13 cellular contexts compared by ENCODE assay signal in genomic region chr14:69299286-69300035, GRCh38. TPM values are rescaled to one million over a fixed set of nuclear protein-coding genes. Genes with fewer than 3 reads are reported as not detected.
DNase-seq lines count a peak whose midpoint lies in the region; ATAC-seq, FAIRE-seq and TF ChIP-seq lines count a peak whose summit lies in the region.
"Had no signal": no experiment of that assay in that cellular context is flagged by ENCODE, and none has a peak within 500 bp of the region (broad histone marks: within the 10 kb centered on the region; RNA-seq: fewer than 3 reads in every experiment).

No MANE protein-coding gene starts in this region.

- no peak for ATAC-seq in pancreas

- no peak overlapping the region for H3K4me2 ChIP-seq in keratinocyte (ENCODE audit: control insufficient read depth, extremely low read depth, insufficient read depth, low read depth, low read length)

- H3K9me3 ChIP-seq in WERI-Rb-1 (ENCODE audit: severe bottlenecking): no peaks in the 10 kb centered on the region
- H3K9me3 ChIP-seq in keratinocyte (ENCODE audit: control insufficient read depth, low read depth, low read length): no peaks in the 10 kb centered on the region
- H3K9me3 ChIP-seq in pancreas: no peaks in the 10 kb centered on the region
- H3K9me3 ChIP-seq: sigmoid colon had no signal

- TF ChIP-seq CTCF in AG04449 (IDR thresholded peaks at IDR 0.05; ENCODE audit: insufficient read depth, low read length, missing control alignments) (peak; percentile 33), GM06990 (IDR thresholded peaks at IDR 0.05; ENCODE audit: insufficient read depth, low read length, poor library complexity, severe bottlenecking) (peak; percentile 19), WERI-Rb-1 (IDR thresholded peaks at IDR 0.05; ENCODE audit: low read depth, low read length) (peak; percentile 70), keratinocyte (optimal IDR thresholded peaks at IDR 0.05 in 1 of 3, IDR thresholded peaks at IDR 0.05 in 1 of 3, conservative IDR thresholded peaks at IDR 0.05 in 1 of 3; ENCODE audit: extremely low read depth in 1 of 3, insufficient read depth in 2 of 3, low read length in 3 of 3) (peak; percentile 38 to 59 (median 41)), pancreas (IDR thresholded peaks at IDR 0.05) (no peak)

- no peak overlapping the region for H3K4me3 Mint-ChIP-seq in activated CD4-positive, alpha-beta T cell treated with anti-CD3 and anti-CD28 coated beads, Interleukin-2, amount 10 ng/mL, durations not matched to agents 7 days and 5 days

- intact Hi-C loops in pancreas (cut with DNase I): no loop called here

- no peaks in the 10 kb centered on the region for H3K4me1 Mint-ChIP-seq in activated CD4-positive, alpha-beta T cell treated with anti-CD3 and anti-CD28 coated beads, Interleukin-2, amount 10 ng/mL, durations not matched to agents 7 days and 5 days

- no peaks in the 10 kb centered on the region for H3K79me2 ChIP-seq in keratinocyte (ENCODE audit: control insufficient read depth, insufficient read depth, low read length)

- H3K36me3 ChIP-seq in GM06990 (ENCODE audit: control insufficient read depth, insufficient read depth, low read length): no peaks in the 10 kb centered on the region
- no peaks in the 10 kb centered on the region for H3K36me3 ChIP-seq in WERI-Rb-1
- no peaks in the 10 kb centered on the region for H3K36me3 ChIP-seq in keratinocyte (ENCODE audit: control insufficient read depth in 2 of 2, extremely low read depth in 1 of 2, insufficient read depth in 2 of 2, low read length in 2 of 2)
- H3K36me3 ChIP-seq in pancreas: no peaks in the 10 kb centered on the region
- H3K36me3 ChIP-seq: sigmoid colon had no signal

- peaks cover 22% of the 10 kb centered on the region for H3K27me3 Mint-ChIP-seq in activated CD4-positive, alpha-beta T cell treated with anti-CD3 and anti-CD28 coated beads, Interleukin-2, amount 10 ng/mL, durations not matched to agents 7 days and 5 days

- CTCF ChIA-PET in AG04449 (lab: Yijun Ruan, JAX): interaction anchor here (1.0 to 1.3 kb wide), 2 partner anchors 12 to 57 kb away, joined by 3 read pairs; no protein-coding TSS in a partner anchor
- CTCF ChIA-PET in activated CD4-positive, alpha-beta T cell treated with anti-CD3 and anti-CD28 coated beads, Interleukin-2, amount 10 ng/mL, durations not matched to agents 7 days and 5 days (lab: Charles Lee): interaction anchor here (1.1 kb wide), 1 partner anchor 34 kb away, joined by 3 read pairs; no protein-coding TSS in a partner anchor

- dilution Hi-C loops in keratinocyte (cut with MboI; ENCODE audit: extremely low pct_ligation_motif_present, low sequenced_read_pairs): no loop called here

- no peak overlapping the region for H3K9ac ChIP-seq in keratinocyte (ENCODE audit: control insufficient read depth, extremely low read depth, insufficient read depth, low read length)

- H4K20me1 ChIP-seq in keratinocyte (ENCODE audit: control insufficient read depth, extremely low read depth, insufficient read depth, low read length): no peaks in the 10 kb centered on the region

- WGBS in pancreas, 2 donors: 79 to 83% methylated on average over 11 of the region's 11 CpGs

- H3K9me1 ChIP-seq in keratinocyte (ENCODE audit: control insufficient read depth, extremely low read depth, insufficient read depth, low read length): no peaks in the 10 kb centered on the region

- no peaks in the 10 kb centered on the region for H3K36me3 Mint-ChIP-seq in activated CD4-positive, alpha-beta T cell treated with anti-CD3 and anti-CD28 coated beads, Interleukin-2, amount 10 ng/mL, durations not matched to agents 7 days and 5 days (ENCODE audit: low read depth)

- POLR2A ChIA-PET in AG04449 (lab: Yijun Ruan, JAX): no interaction called here
- POLR2A ChIA-PET in activated CD4-positive, alpha-beta T cell treated with anti-CD3 and anti-CD28 coated beads, Interleukin-2, amount 10 ng/mL, durations not matched to agents 7 days and 5 days (lab: Charles Lee): no interaction called here

- no peak overlapping the region for H3K27ac Mint-ChIP-seq in activated CD4-positive, alpha-beta T cell treated with anti-CD3 and anti-CD28 coated beads, Interleukin-2, amount 10 ng/mL, durations not matched to agents 7 days and 5 days

- H3K27me3 ChIP-seq in GM06990 (replicated peaks; ENCODE audit: control insufficient read depth, insufficient read depth, low read length) (no peaks in the 10 kb centered on the region; the same call in 1 of the 2 replicates), WERI-Rb-1 (ENCODE audit: insufficient read depth, low read depth, severe bottlenecking) (no peaks in the 10 kb centered on the region), keratinocyte (ENCODE audit: control insufficient read depth, extremely low read depth, insufficient read depth, low read length) (peaks cover 24% of the 10 kb centered on the region), pancreas (no peaks in the 10 kb centered on the region)
- H3K27me3 ChIP-seq: sigmoid colon had no signal

- H3K4me3 ChIP-seq in AG04449 (ENCODE audit: low read depth, low read length) (no peak overlapping the region), GM06990 (replicated peaks; ENCODE audit: low read depth, low read length) (no peak overlapping the region), WERI-Rb-1 (ENCODE audit: low read depth, low read length) (no peak overlapping the region), keratinocyte (ENCODE audit: control insufficient read depth in 2 of 3, extremely low read depth in 1 of 3, insufficient read depth in 2 of 3, low read depth in 1 of 3, low read length in 3 of 3) (no peak overlapping the region), pancreas (no peak overlapping the region)
- H3K4me3 ChIP-seq: lung, sigmoid colon had no signal

- DNase-seq in AG04449 (ENCODE audit: low read depth, low spot score) (no peak), GM06990 (ENCODE audit: extremely low read depth, insufficient read length) (no peak), WERI-Rb-1 (no peak), keratinocyte (ENCODE audit: low read depth, low spot score) (no peak), RKO (ENCODE audit: low spot score) (no peak), MV-4-11 (lab: John Stamatoyannopoulos, UW) (no peak), pancreas (no peak)
- DNase-seq in activated CD4-positive, alpha-beta T cell treated with anti-CD3 and anti-CD28 coated beads, Interleukin-2, amount 10 ng/mL, durations not matched to agents 7 days and 5 days: no peak
- DNase-seq: DMS153, NCI-H1930, sigmoid colon had no signal

- H3K9me3 Mint-ChIP-seq in activated CD4-positive, alpha-beta T cell treated with anti-CD3 and anti-CD28 coated beads, Interleukin-2, amount 10 ng/mL, durations not matched to agents 7 days and 5 days: no peaks in the 10 kb centered on the region

- H3K4me1 ChIP-seq in keratinocyte (ENCODE audit: control insufficient read depth, extremely low read depth, insufficient read depth, low read length) (no peaks in the 10 kb centered on the region), pancreas (no peaks in the 10 kb centered on the region)
- H3K4me1 ChIP-seq: sigmoid colon had no signal

- H2AFZ ChIP-seq in keratinocyte (ENCODE audit: control insufficient read depth, low read length): no peak overlapping the region

- FAIRE-seq in keratinocyte (lab: Jason Lieb, UNC) (no peak), pancreas (lab: Jason Lieb, UNC) (no peak)
- FAIRE-seq: astrocyte had no signal

- H3K27ac ChIP-seq in WERI-Rb-1 (no peak overlapping the region), keratinocyte (ENCODE audit: control insufficient read depth, insufficient read depth, low read length) (no peak overlapping the region), pancreas (no peak overlapping the region)
- H3K27ac ChIP-seq: sigmoid colon had no signal

RNA-seq across cellular contexts. Expression of gene GALNT16, which starts 39.5 kb away (rescaled TPM):
- polyA plus RNA-seq in keratinocyte (0.04 TPM in 1 of 3 replicates, not detected in the others), pancreas (1 to 10 TPM; 1.5 to 1.7 TPM)
- not detected for polyA plus RNA-seq in keratinocyte (2011; ENCODE audit: low read depth)
- polyA plus RNA-seq in keratinocyte (2011; cell fraction: cytosol; rRNA removed): not detected in 2 replicates
- 0.04 TPM in 1 of 2 replicates, not detected in the other for polyA plus RNA-seq in keratinocyte (2011; cell fraction: nucleus; rRNA removed)
- polyA plus RNA-seq in keratinocyte (2012; ENCODE audit: low replicate concordance): 0.03 TPM in 1 of 2 replicates, not detected in the other
- not detected in 3 replicates for polyA minus RNA-seq in keratinocyte
- not detected for polyA minus RNA-seq in keratinocyte (2011; cell fraction: cytosol; rRNA and poly(A)+ RNA removed)
- polyA minus RNA-seq in keratinocyte (2011; cell fraction: nucleus; rRNA and poly(A)+ RNA removed): not detected in 2 replicates
- total RNA-seq in activated CD4-positive, alpha-beta T cell treated with anti-CD3 and anti-CD28 coated beads, Interleukin-2, amount 10 ng/mL, durations not matched to agents 7 days and 5 days: not detected
- total RNA-seq in pancreas: 1 to 10 TPM in 5 of 6 donors, under 1 TPM in 1; 0.93 to 3.2 (median 2.4) TPM

Comparison
In these comparisons a context has a peak if more than half of its experiments do, and no peak if none do; other contexts are left out.
1. CTCF ChIP-seq: peak in AG04449 (single experiment), GM06990 (single experiment), WERI-Rb-1 (single experiment) and keratinocyte (3 of 3); none in pancreas (0 of 4).